In genomic region chr6:43355862-43356590, GRCh38 we compare ENCODE assay signal across 9 cellular contexts. TPM values are rescaled to one million over a fixed set of nuclear protein-coding genes. Genes with fewer than 3 reads are reported as not detected.
A peak's percentile ranks its signal among the peaks of the same experiment; 100 is the strongest.
DNase-seq lines count a peak whose midpoint lies in the region; ATAC-seq, FAIRE-seq and TF ChIP-seq lines count a peak whose summit lies in the region.
"Had no signal": no experiment of that assay in that cellular context is flagged by ENCODE, and none has a peak within 500 bp of the region (broad histone marks: within the 10 kb centered on the region; RNA-seq: fewer than 3 reads in every experiment).

No MANE protein-coding gene starts in this region.

- TF ChIP-seq POLR2A in GM12878 (IDR thresholded peaks at IDR 0.05; ENCODE audit: low read depth, low read length): no peak

- no TSS peak for BruUV-seq in GM12878 (replicated peaks; lab: Mats Ljungman, UMichigan)

- TF ChIP-seq EP300 in GM12878 (IDR thresholded peaks at IDR 0.05; ENCODE audit: borderline replicate concordance in 1 of 2, control insufficient read depth in 1 of 2, low read depth in 2 of 2, low read length in 2 of 2): no peak

- intact Hi-C loops in GM12878 (cut with micrococcal nuclease; ENCODE audit: unreplicated experiment): loop anchor here (1.0 kb wide), 1 partner anchor 93 kb away; no protein-coding TSS in a partner anchor

- CTCF ChIA-PET in GM12878 (lab: Yijun Ruan, JAX): interaction anchor here (0.6 to 12.1 kb wide), 27 partner anchors 9 to 183 kb away, joined by 3 to 118 read pairs (median 5); partner anchors contain the start of genes CRIP3 and ZNF318

- RAD21 ChIA-PET in GM12878 (lab: Charles Lee; ENCODE audit: unreplicated experiment): interaction anchor here (0.6 to 16.8 kb wide), 19 partner anchors 17 to 182 kb away, joined by 3 to 311 read pairs (median 4); partner anchors contain the start of gene CRIP3

- peak; percentile 43 for DNase-seq in DMS114 treated with DMSO at 0.1 percent for 48 hours (lab: John Stamatoyannopoulos, UW; ENCODE audit: unreplicated experiment)
- peak; percentile 29 for DNase-seq in HTR-8/SVneo (ENCODE audit: insufficient read length, low spot score)
- DNase-seq in GM12878 (ENCODE audit: low read depth, low spot score): no peak
- no peak for DNase-seq in stimulated activated CD4-positive, alpha-beta T cell treated with anti-CD3 and anti-CD28 coated beads, Interleukin-4, amount 100 ng/mL, for 1 hour
- DNase-seq in stimulated activated naive CD4-positive, alpha-beta T cell treated with Interleukin-2 at 50 U/mL for 16 hours (lab: John Stamatoyannopoulos, UW): no peak
- DNase-seq: nephron progenitor cell had no signal

- peaks cover 74% of the 10 kb centered on the region for H3K79me2 ChIP-seq in GM12878 (ENCODE audit: control insufficient read depth, insufficient read depth, low read length)

- H3K36me3 ChIP-seq in GM12878 (ENCODE audit: control insufficient read depth in 2 of 2, insufficient read depth in 2 of 2, low read length in 1 of 2) (peaks cover 18 to 50% of the 10 kb centered on the region in 2 experiments), liver (ENCODE audit: control insufficient read depth in 4 of 4, insufficient read depth in 3 of 4, low read depth in 1 of 4, low read length in 3 of 4) (peaks cover 10 to 50% (median 33%) of the 10 kb centered on the region in 4 donors)

- H3K27ac ChIP-seq in GM12878 (ENCODE audit: control insufficient read depth, insufficient read depth): no peak overlapping the region
- no peak overlapping the region for H3K27ac ChIP-seq in liver (ENCODE audit: low read depth in 1 of 2, low read length in 2 of 2)

- H3K4me3 ChIP-seq in GM12878: no peak overlapping the region
- H3K4me3 ChIP-seq in liver (ENCODE audit: low read depth in 1 of 3, low read length in 3 of 3): no peak overlapping the region

- FAIRE-seq in HTR-8/SVneo (lab: Jason Lieb, UNC): no peak
- FAIRE-seq in GM12878 (lab: Jason Lieb, UNC): no peak

- ATAC-seq in GM12878: peak; percentile 81
- no peak for ATAC-seq in GM21381 (IDR thresholded peaks at IDR 0.05; ENCODE audit: unreplicated experiment)
- no peak for ATAC-seq in HG03521 (IDR thresholded peaks at IDR 0.05; ENCODE audit: unreplicated experiment)

- 0 out of 2 replicates have a peak, but pooled peaks cover 3% of the 10 kb centered on the region for H4K20me1 ChIP-seq in GM12878 (ENCODE audit: control insufficient read depth, insufficient read depth)

- WGBS in GM12878 (ENCODE audit: insufficient coverage, insufficient replicate concordance, low lambda C conversion rate, missing lambda C conversion rate): 100% methylated on average over 2 of the region's 2 CpGs
- WGBS in liver: 94% methylated on average over 2 of the region's 2 CpGs

- peak; percentile 52 for TF ChIP-seq RAD21 in GM12878 (IDR thresholded peaks at IDR 0.05; ENCODE audit: insufficient read depth, low read depth, low read length)
- TF ChIP-seq RAD21 in liver (IDR thresholded peaks at IDR 0.05): peak; percentile 75 to 81

- no peak overlapping the region for H3K4me2 ChIP-seq in GM12878 (ENCODE audit: control insufficient read depth, insufficient read depth)

- H3K27me3 ChIP-seq in GM12878 (replicated peaks in 1 of 2; ENCODE audit: control insufficient read depth in 2 of 2, insufficient read depth in 2 of 2, low read length in 1 of 2) (no peaks in the 10 kb centered on the region), liver (ENCODE audit: control insufficient read depth in 4 of 4, insufficient read depth in 4 of 4, low read length in 3 of 4) (no peaks in the 10 kb centered on the region)

- no peak overlapping the region for H2AFZ ChIP-seq in GM12878 (ENCODE audit: control insufficient read depth, low read depth, low read length)

- H3K4me1 ChIP-seq in GM12878 (ENCODE audit: control insufficient read depth, insufficient read depth, low read length) (peaks cover 2% of the 10 kb centered on the region), liver (ENCODE audit: control insufficient read depth in 4 of 4, insufficient read depth in 4 of 4, low read length in 3 of 4) (no peaks in the 10 kb centered on the region)

- in situ Hi-C loops in GM12878 (cut with MboI): no loop called here

- POLR2A ChIA-PET in GM12878 (lab: Charles Lee): interaction anchor here (0.5 to 1.8 kb wide), 6 partner anchors 9 to 101 kb away, joined by 3 to 9 read pairs (median 4); no protein-coding TSS in a partner anchor

- SMC1A ChIA-PET in GM12878 (lab: Charles Lee; ENCODE audit: uncharacterized antibody, unreplicated experiment): interaction anchor here (0.8 to 18.8 kb wide), 13 partner anchors 10 to 152 kb away, joined by 3 to 616 read pairs (median 8); partner anchors contain the start of gene CRIP3

- peak; percentile 26 to 55 (median 48); a peak in 4 of 6 replicates for TF ChIP-seq CTCF in GM12878 (IDR thresholded peaks at IDR 0.05 in 2 of 3, conservative IDR thresholded peaks at IDR 0.05 in 1 of 3; ENCODE audit: control insufficient read depth in 2 of 3, extremely low read depth in 1 of 3, insufficient read depth in 1 of 3, low read depth in 3 of 3, low read length in 3 of 3)
- TF ChIP-seq CTCF in liver (IDR thresholded peaks at IDR 0.05; ENCODE audit: low read depth, low read length, missing input control): peak; percentile 34

- H3K9me3 ChIP-seq in GM12878 (replicated peaks; ENCODE audit: control insufficient read depth, insufficient read depth, low read length) (no peaks in the 10 kb centered on the region), liver (ENCODE audit: control insufficient read depth in 4 of 4, low read length in 3 of 4) (no peaks in the 10 kb centered on the region)

- no peak overlapping the region for H3K9ac ChIP-seq in GM12878 (ENCODE audit: control insufficient read depth, insufficient read depth, low read length)
- H3K9ac ChIP-seq in liver (ENCODE audit: low read depth in 1 of 2, low read length in 2 of 2): no peak overlapping the region

TF ChIP-seq in GM12878, 131 proteins besides CTCF, POLR2A, EP300 and RAD21 (continues in another document):
- TF ChIP-seq SMC3 (IDR thresholded peaks at IDR 0.05; ENCODE audit: borderline replicate concordance, low read length): peak; percentile 36; the same call in 1 of the 2 replicates

TF ChIP-seq in liver, 16 proteins besides CTCF, POLR2A, EP300 and RAD21 (continues in another document):
- no peak for TF ChIP-seq RXRA (IDR thresholded peaks at IDR 0.05)

RNA-seq across cellular contexts. Expression of gene ZNF318, which starts 13.4 kb away (rescaled TPM):
- total RNA-seq in GM12878 (2013; cell fraction: nucleolus; rRNA removed): 123 and 126 TPM in 2 replicates
- total RNA-seq in GM12878 (2014; rRNA removed) (15.1 and 16.1 TPM in 2 replicates), GM12878 (2014; rRNA removed; fragmentation: Illumina TruSeq; extraction: Trizol) (12.3 and 13.0 TPM in 2 replicates), GM12878 (2021) (27.9 and 29.3 TPM in 2 replicates), liver (1 to 10 TPM; 4.4 to 9.1 TPM)
- polyA plus RNA-seq in GM12878 (2011; ENCODE audit: low read depth): 41.6 TPM
- polyA plus RNA-seq in GM12878 (2011; rRNA removed) (79.8 and 83.9 TPM in 2 replicates), GM12878 (2014; fragmentation: Illumina TruSeq; extraction: Trizol) (23.8 and 28.7 TPM in 2 replicates), GM12878 (2014; fragmentation: Nextera tagmentation; extraction: Ambion mirVana) (1 to 10 TPM; 4.8 to 6.3 TPM), GM12878 (2014; rRNA removed) (16.1 and 16.6 TPM in 2 replicates), GM12878 (2016; fragmentation: Nextera tagmentation; extraction: Ambion mirVana) (10 to 100 TPM in 1 of 2 experiments, 1 to 10 TPM in 1; 3.4 to 11.1 TPM), liver (1 to 10 TPM; 3.6 to 4.0 TPM)
- polyA plus RNA-seq in GM12878 (2011; cell fraction: cytosol; rRNA removed): 63.6 and 73.5 TPM in 2 replicates
- polyA plus RNA-seq in GM12878 (2011; cell fraction: nucleus; rRNA removed): 134 and 192 TPM in 2 replicates
- 45.1 and 74.2 TPM in 2 replicates for polyA plus RNA-seq in GM12878 (2012)
- polyA minus RNA-seq in GM12878 (2011; rRNA and poly(A)+ RNA removed): 153 and 156 TPM in 2 replicates
- polyA minus RNA-seq in GM12878 (2011; cell fraction: cytosol; rRNA and poly(A)+ RNA removed): 48.2 and 52.8 TPM in 2 replicates
- 82.8 and 88.9 TPM in 2 replicates for polyA minus RNA-seq in GM12878 (2011; cell fraction: nucleus; rRNA and poly(A)+ RNA removed)

RNA-seq across cellular contexts. Expression of gene CRIP3, which starts 47.4 kb away (rescaled TPM):
- 14.3 and 16.8 TPM in 2 replicates for total RNA-seq in GM12878 (2013; cell fraction: nucleolus; rRNA removed)
- 1.6 and 2.5 TPM in 2 replicates for total RNA-seq in GM12878 (2014; rRNA removed)
- 1.7 and 1.8 TPM in 2 replicates for total RNA-seq in GM12878 (2014; rRNA removed; fragmentation: Illumina TruSeq; extraction: Trizol)
- 1.6 and 2.2 TPM in 2 replicates for total RNA-seq in GM12878 (2021)
- polyA plus RNA-seq in GM12878 (2011; ENCODE audit: low read depth): 6.4 TPM
- 6.4 and 9.2 TPM in 2 replicates for polyA plus RNA-seq in GM12878 (2011; rRNA removed)
- 7.1 and 12.2 TPM in 2 replicates for polyA plus RNA-seq in GM12878 (2011; cell fraction: cytosol; rRNA removed)
- polyA plus RNA-seq in GM12878 (2011; cell fraction: nucleus; rRNA removed): 46.8 and 55.0 TPM in 2 replicates
- polyA plus RNA-seq in GM12878 (2012): 11.6 and 16.9 TPM in 2 replicates
- polyA plus RNA-seq in GM12878 (2014; fragmentation: Illumina TruSeq; extraction: Trizol): 1.8 and 2.8 TPM in 2 replicates
- polyA plus RNA-seq in GM12878 (2014; fragmentation: Nextera tagmentation; extraction: Ambion mirVana): 1 to 10 TPM; 1.7 to 2.3 TPM
- polyA plus RNA-seq in GM12878 (2014; rRNA removed): 2.6 and 3.8 TPM in 2 replicates
- 1 to 10 TPM; 1.5 to 1.8 TPM for polyA plus RNA-seq in GM12878 (2016; fragmentation: Nextera tagmentation; extraction: Ambion mirVana)
- polyA minus RNA-seq in GM12878 (2011; rRNA and poly(A)+ RNA removed): 7.2 and 17.1 TPM in 2 replicates
- 2.1 and 4.7 TPM in 2 replicates for polyA minus RNA-seq in GM12878 (2011; cell fraction: cytosol; rRNA and poly(A)+ RNA removed)
- polyA minus RNA-seq in GM12878 (2011; cell fraction: nucleus; rRNA and poly(A)+ RNA removed): 11.8 and 14.3 TPM in 2 replicates
- total RNA-seq in liver: 1 to 10 TPM; 1.1 to 1.6 TPM
- polyA plus RNA-seq in liver: 1 to 10 TPM; 3.2 to 9.5 TPM

RNA-seq across cellular contexts. Expression of gene SLC22A7, which starts 58.0 kb away (rescaled TPM):
- not detected in 2 replicates for total RNA-seq in GM12878 (2013; cell fraction: nucleolus; rRNA removed)
- not detected in 2 replicates for total RNA-seq in GM12878 (2014; rRNA removed)
- not detected in 2 replicates for total RNA-seq in GM12878 (2014; rRNA removed; fragmentation: Illumina TruSeq; extraction: Trizol)
- total RNA-seq in GM12878 (2021): 0.31 TPM in 1 of 2 replicates, not detected in the other
- not detected for polyA plus RNA-seq in GM12878 (2011; ENCODE audit: low read depth)
- polyA plus RNA-seq in GM12878 (2011; rRNA removed): not detected in 2 replicates
- not detected in 2 replicates for polyA plus RNA-seq in GM12878 (2011; cell fraction: cytosol; rRNA removed)
- polyA plus RNA-seq in GM12878 (2011; cell fraction: nucleus; rRNA removed): not detected in 2 replicates
- polyA plus RNA-seq in GM12878 (2012): 0.24 and 0.50 TPM in 2 replicates
- not detected in 2 replicates for polyA plus RNA-seq in GM12878 (2014; fragmentation: Illumina TruSeq; extraction: Trizol)
- polyA plus RNA-seq in GM12878 (2014; fragmentation: Nextera tagmentation; extraction: Ambion mirVana): not detected
- not detected in 2 replicates for polyA plus RNA-seq in GM12878 (2014; rRNA removed)
- polyA plus RNA-seq in GM12878 (2016; fragmentation: Nextera tagmentation; extraction: Ambion mirVana): under 1 TPM in 1 of 2 experiments, not detected in 1; 0.08 TPM
- not detected in 2 replicates for polyA minus RNA-seq in GM12878 (2011; rRNA and poly(A)+ RNA removed)
- polyA minus RNA-seq in GM12878 (2011; cell fraction: cytosol; rRNA and poly(A)+ RNA removed): not detected in 2 replicates
- polyA minus RNA-seq in GM12878 (2011; cell fraction: nucleus; rRNA and poly(A)+ RNA removed): not detected in 2 replicates
- total RNA-seq in liver: 100 to 1,000 TPM; 143 to 495 TPM
- polyA plus RNA-seq in liver: 100 to 1,000 TPM; 172 to 284 TPM

Comparison
In these comparisons a context has a peak if more than half of its experiments do, and no peak if none do; other contexts are left out.
1. DNase-seq: peak in DMS114 treated with DMSO at 0.1 percent for 48 hours (single experiment) and HTR-8/SVneo (single experiment); none in GM12878 (single experiment), stimulated activated CD4-positive, alpha-beta T cell treated with anti-CD3 and anti-CD28 coated beads, Interleukin-4, amount 100 ng/mL, for 1 hour (single experiment) and stimulated activated naive CD4-positive, alpha-beta T cell treated with Interleukin-2 at 50 U/mL for 16 hours (single experiment).
2. RNA of gene SLC22A7, which starts 58.0 kb away (total RNA-seq): 143 to 495 TPM in liver; 0.31 TPM in GM12878; every median in the first group is over 100 times any median in the second.